In genomic region chr19:39110263-39110967, GRCh38 we compare ENCODE assay signal across 8 cellular contexts. TPM values are rescaled to one million over a fixed set of nuclear protein-coding genes. Genes with fewer than 3 reads are reported as not detected.
DNase-seq lines count a peak whose midpoint lies in the region; ATAC-seq and TF ChIP-seq lines count a peak whose summit lies in the region.

No MANE protein-coding gene starts in this region.

- peaks cover 8% of the 10 kb centered on the region for H3K27me3 Mint-ChIP-seq in CD4-positive, alpha-beta T cell

- DNase-seq in CD4-positive, alpha-beta T cell: peak; percentile 53 to 84 (median 72)
- DNase-seq in HuH-7 (ENCODE audit: low spot score) (peak; percentile 78), SHP77 treated with DMSO at 0.1 percent for 48 hours (lab: John Stamatoyannopoulos, UW) (peak; percentile 42), globus pallidus (ENCODE audit: low spot score) (peak; percentile 51), psoas muscle (peak in 1 of 2 donors; percentile 53)
- peak; percentile 63 for DNase-seq in activated effector memory CD4-positive, alpha-beta T cell treated with Interleukin-2 at 50 U/mL for 16 hours

- ATAC-seq in CD4-positive, alpha-beta T cell (ENCODE audit: poor library complexity): peak; percentile 77
- ATAC-seq in psoas muscle: peak in 3 of 4 donors; percentile 67 to 71 (median 70)
- ATAC-seq in HG03097 (IDR thresholded peaks at IDR 0.05; ENCODE audit: low FRiP score, unreplicated experiment): no peak
- no peak for ATAC-seq in GM19467 (IDR thresholded peaks at IDR 0.05; ENCODE audit: unreplicated experiment)

- H3K27ac ChIP-seq in CD4-positive, alpha-beta T cell (ENCODE audit: low read depth, low read length): no peak overlapping the region
- no peak overlapping the region for H3K27ac ChIP-seq in psoas muscle

- 18 to 24% (median 22%) methylated on average over 16 of the region's 16 CpGs for WGBS in psoas muscle, 3 donors

- H3K36me3 ChIP-seq in psoas muscle (ENCODE audit: insufficient read depth in 1 of 2, low read depth in 1 of 2): no peaks in the 10 kb centered on the region

- no peak overlapping the region for H3K4me3 ChIP-seq in psoas muscle

- H3K4me1 Mint-ChIP-seq in CD4-positive, alpha-beta T cell (ENCODE audit: low read depth): peaks cover 4% of the 10 kb centered on the region

- H3K4me3 Mint-ChIP-seq in CD4-positive, alpha-beta T cell: no peak overlapping the region

- H3K27ac Mint-ChIP-seq in CD4-positive, alpha-beta T cell: no peak overlapping the region

- no peaks in the 10 kb centered on the region for H3K4me1 ChIP-seq in psoas muscle

- intact Hi-C loops in CD4-positive, alpha-beta T cell (cut with DNase I, micrococcal nuclease): loop anchor here (2.0 to 5.0 kb wide), 3 partner anchors 58 to 422 kb away; partner anchors contain the start of gene EID2B (in 1 of the 2)
- intact Hi-C loops in psoas muscle (cut with DNase I): no loop called here

- POLR2A ChIA-PET in CD4-positive, alpha-beta T cell (lab: Charles Lee): no interaction called here

- CTCF ChIA-PET in CD4-positive, alpha-beta T cell (lab: Charles Lee): interaction anchor here (0.7 to 0.8 kb wide), 2 partner anchors 10 to 58 kb away, joined by 3 read pairs; no protein-coding TSS in a partner anchor

- no peaks in the 10 kb centered on the region for H3K9me3 ChIP-seq in CD4-positive, alpha-beta T cell (ENCODE audit: control insufficient read depth, low read length)
- no peaks in the 10 kb centered on the region for H3K9me3 ChIP-seq in psoas muscle

- H3K36me3 Mint-ChIP-seq in CD4-positive, alpha-beta T cell (ENCODE audit: low read depth): no peaks in the 10 kb centered on the region

- H3K27me3 ChIP-seq in CD4-positive, alpha-beta T cell (ENCODE audit: control insufficient read depth, insufficient read depth, low read length): no peaks in the 10 kb centered on the region
- peaks cover 0 to 28% (median 0%) of the 10 kb centered on the region in 3 donors for H3K27me3 ChIP-seq in psoas muscle (ENCODE audit: insufficient read depth in 3 of 3, low read length in 2 of 3)

- no peaks in the 10 kb centered on the region for H3K9me3 Mint-ChIP-seq in CD4-positive, alpha-beta T cell

- peak; percentile 80 for TF ChIP-seq CTCF in CD4-positive, alpha-beta T cell (IDR thresholded peaks at IDR 0.05)
- TF ChIP-seq CTCF in psoas muscle (IDR thresholded peaks at IDR 0.05): peak; percentile 69

RNA-seq across cellular contexts. Expression of gene PAK4, which starts 15.2 kb away (rescaled TPM):
- 1 to 10 TPM; 2.7 to 6.3 TPM for total RNA-seq in CD4-positive, alpha-beta T cell
- 10 to 100 TPM; 10.6 to 17.3 (median 11.6) TPM for total RNA-seq in psoas muscle
- polyA plus RNA-seq in psoas muscle: 10 to 100 TPM in 2 of 3 donors, 1 to 10 TPM in 1; 7.2 to 22.0 (median 16.5) TPM

RNA-seq across cellular contexts. Expression of gene ACP7, which starts 26.2 kb away (rescaled TPM):
- total RNA-seq in CD4-positive, alpha-beta T cell: not detected
- not detected for total RNA-seq in psoas muscle
- under 1 TPM in 1 of 3 donors, not detected in 2; 0.07 TPM for polyA plus RNA-seq in psoas muscle

Comparison
In these comparisons a context has a peak if more than half of its experiments do, and no peak if none do; other contexts are left out.
1. ATAC-seq: peak in CD4-positive, alpha-beta T cell (single experiment) and psoas muscle (3 of 4); none in HG03097 (single experiment) and GM19467 (single experiment).
2. intact Hi-C loops: an anchor here in CD4-positive, alpha-beta T cell (2.0 to 5.0 kb wide); none called in psoas muscle.